2 cellular contexts compared by ENCODE assay signal in genomic region chr3:172981407-172981983, GRCh38.
TF ChIP-seq lines count a peak whose summit lies in the region.

No MANE protein-coding gene starts in this region.

TF ChIP-seq in IMR-90, 13 proteins besides CTCF, POLR2A, EP300 and RAD21 (continued from another document):
- peak; percentile 54 for TF ChIP-seq MAFK (IDR thresholded peaks at IDR 0.05; ENCODE audit: low read depth, low read length)

TF ChIP-seq in K562, 482 proteins besides CTCF, POLR2A, EP300 and RAD21:
- TF ChIP-seq ZHX1 (conservative IDR thresholded peaks at IDR 0.05; ENCODE audit: low read length) (no peak), MAFG (tag; conservative IDR thresholded peaks at IDR 0.05) (peak; percentile 30; the same call in 1 of the 2 replicates), MAFF (IDR thresholded peaks at IDR 0.05; ENCODE audit: low read length) (peak; percentile 44; the same call in 1 of the 2 replicates), ZNF316 (IDR thresholded peaks at IDR 0.05) (peak; percentile 80), CEBPZ (IDR thresholded peaks at IDR 0.05; ENCODE audit: borderline replicate concordance, low read depth, low read length) (no peak), MAFK (IDR thresholded peaks at IDR 0.05; ENCODE audit: low read length) (peak; percentile 35; the same call in 1 of the 2 replicates), C11orf30 (IDR thresholded peaks at IDR 0.05; ENCODE audit: low read depth) (peak; percentile 56), SIN3B (IDR thresholded peaks at IDR 0.05; ENCODE audit: low read depth) (no peak)
